Comparison of ENCODE assay signal across 22 cellular contexts in the genomic region with DNA sequence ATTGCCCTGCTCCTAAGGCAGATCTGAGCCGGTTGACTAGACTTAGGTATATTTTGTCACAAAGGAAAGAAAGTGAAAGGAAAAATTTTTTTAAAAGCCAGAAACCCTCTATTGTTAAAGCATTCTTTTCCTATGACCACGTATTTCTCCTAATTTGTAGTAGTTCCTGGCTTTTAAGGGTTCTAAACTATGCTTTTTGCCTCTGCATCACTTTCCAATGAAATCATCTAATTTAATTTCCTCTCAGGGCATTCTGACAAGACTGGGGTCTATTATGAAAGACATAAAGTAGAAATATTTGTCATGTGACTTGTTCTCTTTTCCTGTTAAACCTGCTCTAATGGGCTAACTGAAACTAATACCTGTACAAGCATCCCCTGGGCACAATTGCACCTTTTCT.
"Had no signal": no experiment of that assay in that cellular context is flagged by ENCODE, and none has a peak within 500 bp of the region (broad histone marks: within the 10 kb centered on the region; RNA-seq: fewer than 3 reads in every experiment).

No MANE protein-coding gene starts in this region.

- H3K36me3 ChIP-seq: left lung, neutrophil, ovary, right lobe of liver, tibial artery had no signal

- ATAC-seq: activated CD4-positive, alpha-beta T cell treated with anti-CD3 and anti-CD28 coated beads for 36 hours; left lung; naive thymus-derived CD4-positive, alpha-beta T cell; psoas muscle; right lobe of liver; stimulated activated effector memory CD8-positive, alpha-beta T cell treated with anti-CD3 and anti-CD28 coated beads, Interleukin-12 subunit alpha, Interleukin-12 subunit beta, amount 100 ng/mL, for 72 hours; stimulated activated naive CD8-positive, alpha-beta T cell treated with anti-CD3 and anti-CD28 coated beads, Interleukin-15, amount 100 ng/mL, for 72 hours had no signal

- H3K9me3 ChIP-seq: left lung, neutrophil, ovary, psoas muscle, right lobe of liver, tibial artery had no signal

- H3K4me1 ChIP-seq: left lung, psoas muscle, right lobe of liver, tibial artery had no signal

- H3K4me3 ChIP-seq: coronary artery, left lung, lung, ovary, psoas muscle, right lobe of liver, skin epidermis, tibial artery had no signal

- DNase-seq: activated B cell treated with CpG ODN at 0.5 μM for 24 hours; activated CD4-positive, alpha-beta T cell treated with anti-CD3 and anti-CD28 coated beads for 36 hours; activated CD4-positive, alpha-beta T cell treated with anti-CD3 and anti-CD28 coated beads, Interleukin-2, amount 50 U/mL, for 48 hours; activated naive CD4-positive, alpha-beta T cell treated with Interleukin-2 at 50 U/mL for 16 hours; activated naive CD8-positive, alpha-beta T cell treated with anti-CD3 and anti-CD28 coated beads for 36 hours; activated T-cell treated with anti-CD3 and anti-CD28 coated beads, Interleukin-2, amount 50 U/mL, for 48 hours; cerebellar nuclear complex; foreskin fibroblast; immature natural killer cell; left lung; naive thymus-derived CD4-positive, alpha-beta T cell; ovary; psoas muscle; right lobe of liver; stimulated activated CD4-positive, alpha-beta T cell treated with anti-CD3 and anti-CD28 coated beads, Interleukin-2, amount 100 ng/mL, for 24 hours; stimulated activated naive CD8-positive, alpha-beta T cell treated with anti-CD3 and anti-CD28 coated beads, Interleukin-15, amount 100 ng/mL, for 72 hours; tibial artery had no signal

- H3K27ac ChIP-seq: coronary artery, left lung, neutrophil, ovary, psoas muscle, right lobe of liver, skin epidermis, tibial artery had no signal

- H3K27me3 ChIP-seq: left lung, neutrophil, ovary, right lobe of liver, tibial artery had no signal
